14 cellular contexts compared by ENCODE assay signal in genomic region chr3:106392905-106393304, GRCh38.
"Had no signal": no experiment of that assay in that cellular context is flagged by ENCODE, and none has a peak within 500 bp of the region (broad histone marks: within the 10 kb centered on the region; RNA-seq: fewer than 3 reads in every experiment).

No MANE protein-coding gene starts in this region.

- H3K79me2 ChIP-seq: hepatocyte, parathyroid adenoma had no signal

- H3K9ac ChIP-seq: parathyroid adenoma had no signal

- H3K27me3 ChIP-seq: adrenal gland, hepatocyte, left lung, neutrophil had no signal

- H3K4me3 ChIP-seq: adrenal gland, hepatocyte, left lung, skin epidermis had no signal

- ATAC-seq: left lung, natural killer cell had no signal

- H3K4me1 ChIP-seq: adrenal gland, left lung, parathyroid adenoma had no signal

- H2AFZ ChIP-seq: hepatocyte, parathyroid adenoma had no signal

- H3K9me3 ChIP-seq: adrenal gland, left lung, neutrophil had no signal

- H3K4me2 ChIP-seq: hepatocyte had no signal

- H3K36me3 ChIP-seq: adrenal gland, left lung, neutrophil, WERI-Rb-1 had no signal

- DNase-seq: activated CD4-positive, alpha-beta memory T cell treated with anti-CD3 and anti-CD28 coated beads for 36 hours; activated effector memory CD4-positive, alpha-beta T cell treated with Interleukin-2 at 50 U/mL for 16 hours; activated naive CD4-positive, alpha-beta T cell treated with anti-CD3 and anti-CD28 coated beads, Interleukin-2, amount 50 U/mL, for 16 hours; activated T-cell treated with anti-CD3 and anti-CD28 coated beads, Interleukin-2, amount 50 U/mL, for 24 hours; adrenal gland; cerebellar nuclear complex; effector memory CD4-positive, alpha-beta T cell; left lung; natural killer cell; WERI-Rb-1 had no signal

- H3K27ac ChIP-seq: adrenal gland, hepatocyte, left lung, neutrophil, parathyroid adenoma, skin epidermis, WERI-Rb-1 had no signal
